ENCODE assay signal across 9 cellular contexts in the genomic region with DNA sequence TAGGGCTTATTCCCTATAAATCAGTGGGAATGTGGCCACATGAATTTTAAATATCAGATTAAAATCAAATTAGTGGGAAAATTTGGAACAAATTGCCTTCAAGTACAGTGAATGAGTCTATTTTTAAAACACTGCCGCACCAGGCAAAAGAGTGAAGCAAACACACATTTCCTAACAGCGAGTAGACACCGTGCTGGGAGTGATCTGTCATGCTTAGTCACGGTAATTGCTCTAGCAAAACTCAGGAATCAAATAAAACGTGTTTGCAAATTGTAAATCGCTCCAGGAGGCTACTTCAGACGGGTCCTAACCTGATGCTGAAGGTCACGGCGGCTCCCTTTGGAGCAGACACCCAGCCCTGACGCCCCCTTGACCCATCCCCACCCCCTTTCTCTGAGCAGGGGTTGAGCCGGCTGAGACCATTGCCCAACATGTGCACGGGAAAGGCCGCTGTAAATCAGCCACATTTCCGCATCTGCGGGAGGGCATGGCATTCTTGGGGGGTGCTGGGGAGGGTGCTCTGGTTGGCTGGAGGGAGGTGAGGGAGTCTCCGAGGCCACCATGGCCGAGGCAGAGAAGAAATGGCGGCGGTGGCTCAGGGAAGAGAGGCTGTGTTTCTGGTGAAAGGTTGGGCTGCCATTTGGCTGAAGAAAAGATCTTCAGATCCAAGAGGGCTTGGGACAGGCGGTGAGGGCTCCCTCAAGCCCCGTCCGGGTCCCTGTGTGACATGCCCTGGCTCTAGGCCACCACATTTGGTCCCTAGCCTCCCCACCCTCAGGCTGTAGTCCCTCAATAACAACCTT. TPM values are rescaled to one million over a fixed set of nuclear protein-coding genes. Genes with fewer than 3 reads are reported as not detected.
DNase-seq lines count a peak whose midpoint lies in the region; ATAC-seq and TF ChIP-seq lines count a peak whose summit lies in the region.
"Had no signal": no experiment of that assay in that cellular context is flagged by ENCODE, and none has a peak within 500 bp of the region (broad histone marks: within the 10 kb centered on the region; RNA-seq: fewer than 3 reads in every experiment).

No MANE protein-coding gene starts in this region.

- ATAC-seq in sciatic nerve (peak; percentile 80), GM19452 (IDR thresholded peaks at IDR 0.05; ENCODE audit: unreplicated experiment) (no peak)

- H3K27ac ChIP-seq in dorsolateral prefrontal cortex (peak overlapping the region in 8 of 59 donors; percentile 6 to 53 (median 30)), ovary (no peak overlapping the region)

- 15 to 22% (median 15%) methylated on average over 22 of the region's 22 CpGs for WGBS in ovary, 3 donors

- no peak overlapping the region for H3K4me3 ChIP-seq in dorsolateral prefrontal cortex
- H3K4me3 ChIP-seq in ovary = no peak overlapping the region

- H3K36me3 ChIP-seq in ovary = no peaks in the 10 kb centered on the region

- H3K9me3 ChIP-seq in ovary = no peaks in the 10 kb centered on the region

- TF ChIP-seq CTCF in dorsolateral prefrontal cortex (IDR thresholded peaks at IDR 0.05 in 54 of 56, conservative IDR thresholded peaks at IDR 0.05 in 2 of 56; ENCODE audit: low read depth in 1 of 56, partially characterized antibody in 56 of 56) (no peak), ovary (IDR thresholded peaks at IDR 0.05) (no peak)

- H3K27me3 ChIP-seq in dorsolateral prefrontal cortex (peaks cover 0 to 5% (median 0%) of the 10 kb centered on the region in 45 donors), ovary (no peaks in the 10 kb centered on the region)

- intact Hi-C loops in sciatic nerve (cut with DNase I) = no loop called here
- intact Hi-C loops in dorsolateral prefrontal cortex (cut with DNase I) = no loop called here
- intact Hi-C loops in ovary (cut with DNase I) = no loop called here

- TF ChIP-seq POLR2A in ovary (IDR thresholded peaks at IDR 0.05) = no peak

- TF ChIP-seq EP300 in ovary (IDR thresholded peaks at IDR 0.05) = no peak

- DNase-seq in GF-D8 (lab: John Stamatoyannopoulos, UW) (peak; percentile 86), NCI-H774 (lab: John Stamatoyannopoulos, UW) (peak; percentile 39), fibroblast of gingiva (ENCODE audit: low read depth) (peak; percentile 69), sciatic nerve (ENCODE audit: low spot score) (no peak), dorsolateral prefrontal cortex (no peak), ovary (no peak)
- no peak for DNase-seq in activated CD4-positive, alpha-beta T cell treated with anti-CD3 and anti-CD28 coated beads for 4 hours

- no peaks in the 10 kb centered on the region for H3K4me1 ChIP-seq in ovary (ENCODE audit: insufficient read depth)

RNA-seq across cellular contexts. Expression of a gene that starts 8.9 kb away (rescaled TPM):
- total RNA-seq in sciatic nerve = 20.4 TPM
- total RNA-seq in dorsolateral prefrontal cortex = 10 to 100 TPM in 88 of 120 experiments, 1 to 10 TPM in 32; 6.2 to 29.6 (median 11.6) TPM
- 1 to 10 TPM; 1.5 to 6.1 (median 3.7) TPM for total RNA-seq in ovary
- polyA plus RNA-seq in ovary = 1 to 10 TPM in 1 of 2 donors, under 1 TPM in 1; 0.92 to 4.3 TPM
- total RNA-seq: endothelial cell of umbilical vein had no signal

Comparison
In these comparisons a context has a peak if more than half of its experiments do, and no peak if none do; other contexts are left out.
1. DNase-seq: peak in GF-D8 (single experiment), NCI-H774 (single experiment) and fibroblast of gingiva (single experiment); none in sciatic nerve (single experiment), dorsolateral prefrontal cortex (0 of 10), activated CD4-positive, alpha-beta T cell treated with anti-CD3 and anti-CD28 coated beads for 4 hours (0 of 2) and ovary (0 of 5).